8 cellular contexts compared by ENCODE assay signal in the genomic region with DNA sequence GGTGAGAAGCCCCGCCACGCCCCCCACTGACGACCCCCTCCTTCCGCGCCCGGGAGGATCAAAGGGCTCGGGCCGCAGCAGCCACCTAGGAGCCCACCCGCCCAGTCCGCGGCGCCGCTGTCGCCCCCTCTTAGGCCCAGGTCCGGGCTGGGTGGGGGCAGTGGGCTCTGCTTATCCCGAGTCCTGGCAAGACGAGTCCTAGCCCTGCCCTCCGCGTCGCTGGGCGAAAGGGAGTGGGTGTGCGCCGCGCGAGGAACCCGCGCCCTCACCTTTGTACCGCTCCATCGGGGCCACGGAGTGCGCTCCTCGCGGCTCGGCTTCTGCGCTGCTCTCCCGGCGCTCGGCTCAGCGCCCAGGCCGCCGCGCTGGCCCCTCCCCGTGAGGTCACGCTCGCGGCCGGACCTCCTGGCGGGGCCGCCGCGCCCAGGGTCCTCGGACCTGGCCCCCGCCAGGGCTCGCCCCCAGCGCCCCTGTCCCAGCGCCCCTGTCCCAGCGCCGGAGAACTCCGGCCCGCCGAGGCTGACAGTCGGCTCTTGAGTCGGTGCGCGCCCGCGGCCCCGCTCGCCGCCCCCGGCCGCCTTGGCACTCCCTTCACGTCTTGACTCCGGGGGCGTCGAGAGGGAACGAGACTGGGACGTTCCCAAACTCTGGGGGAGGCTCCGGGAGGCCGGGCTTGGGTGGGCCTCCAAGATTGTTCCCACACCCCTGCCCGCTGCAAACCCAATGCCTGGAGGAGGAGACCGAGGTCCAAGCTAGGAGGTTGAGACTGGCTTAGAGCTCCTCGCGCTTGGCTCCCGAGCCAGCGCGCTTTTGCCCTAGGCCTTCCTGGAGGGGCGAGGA. TPM values are rescaled to one million over a fixed set of nuclear protein-coding genes. Genes with fewer than 3 reads are reported as not detected.
DNase-seq lines count a peak whose midpoint lies in the region; ATAC-seq, FAIRE-seq and TF ChIP-seq lines count a peak whose summit lies in the region.

Gene AFAP1L2, minus strand, starts transcription at position 332 of the 840 bp plus-strand sequence. Its CDS starts 47 bp downstream, at position 285.

- CTCF ChIA-PET in endothelial cell of umbilical vein (lab: Charles Lee) = interaction anchor here (1.2 to 2.7 kb wide), 3 partner anchors 22 to 101 kb away, joined by 3 to 16 read pairs (median 5); no protein-coding TSS in a partner anchor
- CTCF ChIA-PET in CD4-positive, alpha-beta T cell (lab: Charles Lee) = no interaction called here

- H3K27ac ChIP-seq in endothelial cell of umbilical vein (ENCODE audit: insufficient read depth, low read depth, low read length) = no peak within 1 kb of the TSS
- no peak within 1 kb of the TSS for H3K27ac ChIP-seq in CD4-positive, alpha-beta T cell (ENCODE audit: low read depth, low read length)

- POLR2A ChIA-PET in endothelial cell of umbilical vein (lab: Charles Lee) = no interaction called here
- POLR2A ChIA-PET in CD4-positive, alpha-beta T cell (lab: Charles Lee) = no interaction called here

- no peaks in the 10 kb centered on the region for H3K79me2 ChIP-seq in endothelial cell of umbilical vein (ENCODE audit: control insufficient read depth, insufficient read depth, low read length)

- H3K27me3 Mint-ChIP-seq in naive B cell = peaks cover 51 to 78% (median 69%) of the 10 kb centered on the region in 3 donors
- H3K27me3 Mint-ChIP-seq in CD4-positive, alpha-beta T cell = peaks cover 76% of the 10 kb centered on the region

- intact Hi-C loops in endothelial cell of umbilical vein (cut with micrococcal nuclease) = loop anchor here (1.0 kb wide), 1 partner anchor 100 kb away; no protein-coding TSS in a partner anchor
- intact Hi-C loops in CD4-positive, alpha-beta T cell (cut with DNase I, micrococcal nuclease) = no loop called here

- peak within 1 kb of the TSS; percentile 11 to 82 (median 64) for H3K4me3 Mint-ChIP-seq in naive B cell
- no peak within 1 kb of the TSS for H3K4me3 Mint-ChIP-seq in CD4-positive, alpha-beta T cell

- TF ChIP-seq POLR2A in endothelial cell of umbilical vein (IDR thresholded peaks at IDR 0.05; ENCODE audit: low read depth, low read length) = no peak

- H3K9ac ChIP-seq in ES-I3 (ENCODE audit: low read depth, low read length) (peak within 1 kb of the TSS; percentile 83), endothelial cell of umbilical vein (replicated peaks; ENCODE audit: extremely low read depth, insufficient read depth, low read length) (no peak within 1 kb of the TSS)

- peak; percentile 62 for DNase-seq in LoVo (ENCODE audit: low spot score)
- DNase-seq in endothelial cell of umbilical vein (ENCODE audit: low read depth, low spot score) = no peak
- DNase-seq in naive B cell = no peak
- no peak for DNase-seq in CD4-positive, alpha-beta T cell
- DNase-seq in SHP77 (lab: John Stamatoyannopoulos, UW) = no peak

- H4K20me1 ChIP-seq in endothelial cell of umbilical vein (replicated peaks; ENCODE audit: control insufficient read depth, extremely low read depth, insufficient read depth, low read length) = no peaks in the 10 kb centered on the region

- H3K4me2 ChIP-seq in endothelial cell of umbilical vein (ENCODE audit: insufficient read depth, low read length) = peak within 1 kb of the TSS; percentile 39

- no peak for ATAC-seq in naive B cell (ENCODE audit: low read depth in 2 of 2)
- no peak for ATAC-seq in HG02884 (IDR thresholded peaks at IDR 0.05; ENCODE audit: unreplicated experiment)
- no peak for ATAC-seq in CD4-positive, alpha-beta T cell (ENCODE audit: poor library complexity)
- no peak for ATAC-seq in GM21423 (IDR thresholded peaks at IDR 0.05; ENCODE audit: unreplicated experiment)

- peaks cover 57 to 62% of the 10 kb centered on the region in 2 experiments for H3K27me3 ChIP-seq in endothelial cell of umbilical vein (ENCODE audit: control insufficient read depth in 2 of 2, insufficient read depth in 2 of 2, low read length in 2 of 2)
- peaks cover 58% of the 10 kb centered on the region for H3K27me3 ChIP-seq in CD4-positive, alpha-beta T cell (ENCODE audit: control insufficient read depth, insufficient read depth, low read length)

- peaks cover 6 to 15% (median 10%) of the 10 kb centered on the region in 3 donors for H3K4me1 Mint-ChIP-seq in naive B cell
- H3K4me1 Mint-ChIP-seq in CD4-positive, alpha-beta T cell (ENCODE audit: low read depth) = peaks cover 8% of the 10 kb centered on the region

- H3K36me3 ChIP-seq in ES-I3 (ENCODE audit: insufficient read depth, low read length) = no peaks in the 10 kb centered on the region
- H3K36me3 ChIP-seq in endothelial cell of umbilical vein (ENCODE audit: control insufficient read depth in 2 of 2, extremely low read depth in 1 of 2, insufficient read depth in 2 of 2, low read length in 2 of 2) = no peaks in the 10 kb centered on the region

- dilution Hi-C loops in endothelial cell of umbilical vein (cut with MboI; ENCODE audit: extremely low pct_ligation_motif_present, low sequenced_read_pairs) = no loop called here

- H3K4me1 ChIP-seq in ES-I3 (ENCODE audit: insufficient read depth, low read length) = peaks cover 30% of the 10 kb centered on the region
- H3K4me1 ChIP-seq in endothelial cell of umbilical vein (ENCODE audit: control insufficient read depth, extremely low read depth, insufficient read depth, low read length) = peaks cover 5% of the 10 kb centered on the region

- FAIRE-seq in endothelial cell of umbilical vein (lab: Jason Lieb, UNC) = no peak

- H3K9me3 ChIP-seq in ES-I3 (ENCODE audit: control insufficient read depth, insufficient read depth, low read length) (no peaks in the 10 kb centered on the region), endothelial cell of umbilical vein (replicated peaks; ENCODE audit: control insufficient read depth, insufficient read depth, low read length) (no peaks in the 10 kb centered on the region)
- H3K9me3 ChIP-seq in CD4-positive, alpha-beta T cell (ENCODE audit: control insufficient read depth, low read length) = no peaks in the 10 kb centered on the region

- H3K4me3 ChIP-seq in endothelial cell of umbilical vein (replicated peaks in 1 of 3; ENCODE audit: insufficient read depth in 1 of 3, low read depth in 1 of 3, low read length in 3 of 3) = peak within 1 kb of the TSS in 1 of 3 experiments; percentile 34

- H3K36me3 Mint-ChIP-seq in naive B cell = peaks cover 0 to 6% of the 10 kb centered on the region in 2 donors
- no peaks in the 10 kb centered on the region for H3K36me3 Mint-ChIP-seq in CD4-positive, alpha-beta T cell (ENCODE audit: low read depth)

- TF ChIP-seq CTCF in endothelial cell of umbilical vein (IDR thresholded peaks at IDR 0.05; ENCODE audit: extremely low read depth in 1 of 2, insufficient read depth in 1 of 2, low read depth in 1 of 2, low read length in 2 of 2) = no peak
- no peak for TF ChIP-seq CTCF in CD4-positive, alpha-beta T cell (IDR thresholded peaks at IDR 0.05)

- no TSS peak for BruUV-seq in endothelial cell of umbilical vein (replicated peaks; lab: Mats Ljungman, UMichigan)

- H3K27ac Mint-ChIP-seq in naive B cell = no peak within 1 kb of the TSS
- H3K27ac Mint-ChIP-seq in CD4-positive, alpha-beta T cell = no peak within 1 kb of the TSS

- peaks cover 0 to 5% (median 4%) of the 10 kb centered on the region in 7 donors for H3K9me3 Mint-ChIP-seq in naive B cell
- H3K9me3 Mint-ChIP-seq in CD4-positive, alpha-beta T cell = peaks cover 3% of the 10 kb centered on the region

- H2AFZ ChIP-seq in endothelial cell of umbilical vein (ENCODE audit: low read depth, low read length) = peak within 1 kb of the TSS; percentile 29

- H3K9me1 ChIP-seq in endothelial cell of umbilical vein (replicated peaks; ENCODE audit: control insufficient read depth, extremely low read depth, insufficient read depth, low read length) = no peaks in the 10 kb centered on the region

TF ChIP-seq in endothelial cell of umbilical vein, 7 proteins besides CTCF, POLR2A, EP300 and RAD21:
- TF ChIP-seq EZH2 (IDR thresholded peaks at IDR 0.05; ENCODE audit: borderline replicate concordance, low read depth, low read length, severe bottlenecking) (peak; percentile 64), GATA2 (IDR thresholded peaks at IDR 0.05; ENCODE audit: insufficient read depth, insufficient read length, low read depth, low read length) (no peak)

RNA-seq across cellular contexts. Expression of gene AFAP1L2, which starts in this region (rescaled TPM):
- 1.6 and 4.1 TPM in 2 replicates for total RNA-seq in endothelial cell of umbilical vein
- polyA plus RNA-seq in endothelial cell of umbilical vein = 0.53 and 0.90 TPM in 2 replicates
- 0.52 and 0.63 TPM in 2 replicates for polyA plus RNA-seq in endothelial cell of umbilical vein (2011; cell fraction: cytosol; rRNA removed)
- 2.1 and 2.2 TPM in 2 replicates for polyA plus RNA-seq in endothelial cell of umbilical vein (2011; cell fraction: nucleus; rRNA removed)
- 0.05 TPM in 2 replicates for polyA plus RNA-seq in endothelial cell of umbilical vein (2012)
- polyA minus RNA-seq in endothelial cell of umbilical vein = 0.59 and 0.75 TPM in 2 replicates
- not detected for polyA minus RNA-seq in endothelial cell of umbilical vein (2011; cell fraction: cytosol; rRNA and poly(A)+ RNA removed)
- polyA minus RNA-seq in endothelial cell of umbilical vein (2011; cell fraction: nucleus; rRNA and poly(A)+ RNA removed) = 0.91 and 1.2 TPM in 2 replicates
- polyA plus RNA-seq in naive B cell (ENCODE audit: low read depth in 6 of 6) = 1 to 10 TPM in 5 of 6 donors, not detected in 1; 1.9 to 4.3 (median 3.3) TPM
- total RNA-seq in CD4-positive, alpha-beta T cell = under 1 TPM; 0.36 to 0.50 TPM
